Comparison of ENCODE assay signal across 21 cellular contexts in the genomic region with DNA sequence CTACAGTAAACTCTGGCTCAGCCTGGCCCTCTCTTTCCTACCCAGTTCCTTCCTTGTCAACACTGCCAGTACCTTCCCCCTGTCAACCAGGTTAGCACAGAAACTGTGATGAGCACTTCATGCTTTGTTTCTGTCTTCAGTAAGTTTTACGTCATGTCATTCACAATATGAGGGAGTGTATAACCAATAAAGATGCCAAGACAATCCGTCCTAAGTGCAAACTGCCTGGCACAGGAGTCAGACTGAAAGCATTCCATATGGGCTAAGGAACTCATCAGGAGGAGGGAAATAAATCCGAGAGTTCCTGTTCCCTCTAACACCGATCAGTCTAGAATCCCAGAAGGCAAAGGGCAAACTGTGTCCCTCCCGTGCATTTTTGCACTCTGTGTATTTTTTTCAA.
DNase-seq lines count a peak whose midpoint lies in the region; ATAC-seq, FAIRE-seq and TF ChIP-seq lines count a peak whose summit lies in the region.
"Had no signal": no experiment of that assay in that cellular context is flagged by ENCODE, and none has a peak within 500 bp of the region (broad histone marks: within the 10 kb centered on the region; RNA-seq: fewer than 3 reads in every experiment).

No MANE protein-coding gene starts in this region.

- TF ChIP-seq CTCF in nephron progenitor cell (IDR thresholded peaks at IDR 0.05): no peak
- TF ChIP-seq CTCF in body of pancreas (IDR thresholded peaks at IDR 0.05): no peak

- H3K27ac ChIP-seq in small intestine (ENCODE audit: low read depth in 1 of 2, low read length in 1 of 2): no peak overlapping the region
- H3K27ac ChIP-seq in body of pancreas: no peak overlapping the region
- H3K27ac ChIP-seq: 22Rv1, A549, BLaER1, HL-60 had no signal

- H3K27me3 Mint-ChIP-seq in activated CD4-positive, alpha-beta T cell treated with anti-CD3 and anti-CD28 coated beads, Interleukin-2, amount 10 ng/mL, durations not matched to agents 24 days and 14 days: no peaks in the 10 kb centered on the region
- H3K27me3 Mint-ChIP-seq in nephron progenitor cell (ENCODE audit: low read depth, poor library complexity): no peaks in the 10 kb centered on the region
- H3K27me3 Mint-ChIP-seq: CD4-positive, alpha-beta memory T cell had no signal

- FAIRE-seq in small intestine (lab: Jason Lieb, UNC): no peak
- FAIRE-seq: A549 had no signal

- peak; percentile 16 for DNase-seq in activated CD4-positive, alpha-beta T cell treated with anti-CD3 and anti-CD28 coated beads, Interleukin-2, amount 10 ng/mL, durations not matched to agents 24 days and 14 days
- no peak for DNase-seq in activated CD4-positive, alpha-beta T cell treated with anti-CD3 and anti-CD28 coated beads, Interleukin-2, amount 50 U/mL, for 1 hour
- DNase-seq in nephron progenitor cell (no peak), small intestine (peak; percentile 49), body of pancreas (no peak)
- DNase-seq: AML-193; CD4-positive, alpha-beta memory T cell; DMS153; DMS79; GDM1; GOT3; H7; HFFc6 had no signal

- H3K4me1 Mint-ChIP-seq in activated CD4-positive, alpha-beta T cell treated with anti-CD3 and anti-CD28 coated beads, Interleukin-2, amount 10 ng/mL, durations not matched to agents 24 days and 14 days: no peaks in the 10 kb centered on the region
- peaks cover 30% of the 10 kb centered on the region for H3K4me1 Mint-ChIP-seq in nephron progenitor cell
- H3K4me1 Mint-ChIP-seq: CD14-positive monocyte; CD4-positive, alpha-beta memory T cell had no signal

- intact Hi-C loops in activated CD4-positive, alpha-beta T cell treated with anti-CD3 and anti-CD28 coated beads, Interleukin-2, amount 10 ng/mL, durations not matched to agents 24 days and 14 days (cut with micrococcal nuclease): no loop called here
- intact Hi-C loops in body of pancreas (cut with DNase I): loop anchor here (10.0 kb wide), 1 partner anchor 416 kb away; no protein-coding TSS in a partner anchor

- no peaks in the 10 kb centered on the region for H3K36me3 Mint-ChIP-seq in activated CD4-positive, alpha-beta T cell treated with anti-CD3 and anti-CD28 coated beads, Interleukin-2, amount 10 ng/mL, durations not matched to agents 24 days and 14 days (ENCODE audit: low read depth)
- no peaks in the 10 kb centered on the region for H3K36me3 Mint-ChIP-seq in nephron progenitor cell (ENCODE audit: low read depth)
- H3K36me3 Mint-ChIP-seq: CD14-positive monocyte; CD4-positive, alpha-beta memory T cell had no signal

- H3K4me3 ChIP-seq in small intestine (ENCODE audit: low read depth in 1 of 2, low read length in 2 of 2): no peak overlapping the region
- H3K4me3 ChIP-seq in body of pancreas: no peak overlapping the region
- H3K4me3 ChIP-seq: A549, BLaER1 had no signal

- no peaks in the 10 kb centered on the region for H3K36me3 ChIP-seq in small intestine (ENCODE audit: control insufficient read depth in 2 of 2, insufficient read depth in 2 of 2, low read length in 2 of 2)
- H3K36me3 ChIP-seq in body of pancreas (replicated peaks in 1 of 2; ENCODE audit: insufficient read depth in 1 of 2, low read depth in 2 of 2): no peaks in the 10 kb centered on the region
- H3K36me3 ChIP-seq: BLaER1 had no signal

- H3K4me1 ChIP-seq in small intestine (ENCODE audit: control insufficient read depth in 2 of 2, insufficient read depth in 1 of 2, low read depth in 1 of 2, low read length in 1 of 2) (no peaks in the 10 kb centered on the region), body of pancreas (no peaks in the 10 kb centered on the region)
- H3K4me1 ChIP-seq: A549 had no signal

- H3K9me3 ChIP-seq in small intestine (ENCODE audit: control insufficient read depth, low read depth) (no peaks in the 10 kb centered on the region), body of pancreas (no peaks in the 10 kb centered on the region)
- H3K9me3 ChIP-seq: BLaER1 had no signal

- H3K9me3 Mint-ChIP-seq in activated CD4-positive, alpha-beta T cell treated with anti-CD3 and anti-CD28 coated beads, Interleukin-2, amount 10 ng/mL, durations not matched to agents 24 days and 14 days: no peaks in the 10 kb centered on the region
- H3K9me3 Mint-ChIP-seq in nephron progenitor cell: peaks cover 5% of the 10 kb centered on the region

- H3K27ac Mint-ChIP-seq in activated CD4-positive, alpha-beta T cell treated with anti-CD3 and anti-CD28 coated beads, Interleukin-2, amount 10 ng/mL, durations not matched to agents 24 days and 14 days: no peak overlapping the region
- H3K27ac Mint-ChIP-seq in nephron progenitor cell: peak overlapping the region; percentile 7
- H3K27ac Mint-ChIP-seq: CD14-positive monocyte; CD4-positive, alpha-beta memory T cell; HFFc6 had no signal

- no peak for TF ChIP-seq POLR2A in body of pancreas (IDR thresholded peaks at IDR 0.05)

- no peaks in the 10 kb centered on the region for H3K27me3 ChIP-seq in small intestine (ENCODE audit: control insufficient read depth in 2 of 2, insufficient read depth in 2 of 2, low read length in 2 of 2)
- no peaks in the 10 kb centered on the region for H3K27me3 ChIP-seq in body of pancreas
- H3K27me3 ChIP-seq: BLaER1 had no signal

- WGBS in small intestine, 3 donors: 20 to 52% (median 33%) methylated on average over 5 of the region's 5 CpGs
- WGBS in body of pancreas, 2 donors: 59 to 64% methylated on average over 5 of the region's 5 CpGs

- ATAC-seq in body of pancreas: no peak
- ATAC-seq in GM18867 (IDR thresholded peaks at IDR 0.05; ENCODE audit: unreplicated experiment): no peak
- ATAC-seq in esophagus mucosa: no peak
- ATAC-seq: A549, HCT116 had no signal

- no peak overlapping the region for H3K4me3 Mint-ChIP-seq in activated CD4-positive, alpha-beta T cell treated with anti-CD3 and anti-CD28 coated beads, Interleukin-2, amount 10 ng/mL, durations not matched to agents 24 days and 14 days
- H3K4me3 Mint-ChIP-seq in nephron progenitor cell: no peak overlapping the region
- H3K4me3 Mint-ChIP-seq: CD14-positive monocyte; CD4-positive, alpha-beta memory T cell; HFFc6 had no signal

Comparison
In these comparisons a context has a peak if more than half of its experiments do, and no peak if none do; other contexts are left out.
1. DNase-seq: peak in activated CD4-positive, alpha-beta T cell treated with anti-CD3 and anti-CD28 coated beads, Interleukin-2, amount 10 ng/mL, durations not matched to agents 24 days and 14 days (single experiment) and small intestine (single experiment); none in activated CD4-positive, alpha-beta T cell treated with anti-CD3 and anti-CD28 coated beads, Interleukin-2, amount 50 U/mL, for 1 hour (single experiment), nephron progenitor cell (single experiment) and body of pancreas (0 of 4).